ENCODE assay signal across 1 cellular context in the genomic region with DNA sequence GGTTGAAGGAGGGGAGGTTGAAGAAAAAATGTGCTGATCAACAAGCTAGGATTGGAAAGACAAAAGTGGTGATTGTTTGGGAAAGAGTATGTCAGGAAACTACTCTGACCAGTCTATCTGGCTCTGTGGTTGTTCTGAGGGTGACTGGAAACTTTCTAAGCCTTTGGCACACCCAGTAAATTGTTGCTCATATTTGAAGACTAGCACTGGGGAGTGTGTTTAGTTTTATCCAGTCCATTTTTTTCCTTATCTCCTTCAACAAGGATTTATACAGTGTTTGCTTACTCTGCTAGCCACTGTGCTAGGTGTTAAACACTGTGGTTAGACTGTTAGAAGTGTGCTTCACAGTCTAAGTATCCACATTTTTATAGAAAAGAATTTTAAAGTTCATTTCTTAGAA.
TF ChIP-seq lines count a peak whose summit lies in the region.

No MANE protein-coding gene starts in this region.

TF ChIP-seq in HCT116, 20 proteins besides CTCF, POLR2A, EP300 and RAD21 (continued from another document):
- TF ChIP-seq SIN3A (IDR thresholded peaks at IDR 0.05; ENCODE audit: low read depth) (no peak; the same call in 1 of the 2 replicates), SP1 (IDR thresholded peaks at IDR 0.05; ENCODE audit: low read depth) (peak; percentile 81)
